ENCODE assay signal across 11 cellular contexts in genomic region chr12:50536831-50537537, GRCh38. TPM values are rescaled to one million over a fixed set of nuclear protein-coding genes. Genes with fewer than 3 reads are reported as not detected.
DNase-seq lines count a peak whose midpoint lies in the region; ATAC-seq, FAIRE-seq and TF ChIP-seq lines count a peak whose summit lies in the region.
"Had no signal": no experiment of that assay in that cellular context is flagged by ENCODE, and none has a peak within 500 bp of the region (broad histone marks: within the 10 kb centered on the region; RNA-seq: fewer than 3 reads in every experiment).

No MANE protein-coding gene starts in this region.

- TF ChIP-seq CTCF in 22Rv1 (IDR thresholded peaks at IDR 0.05) (no peak), fibroblast of lung (conservative IDR thresholded peaks at IDR 0.05 in 1 of 2, IDR thresholded peaks at IDR 0.05 in 1 of 2; ENCODE audit: low read depth in 1 of 2, low read length in 2 of 2) (no peak), SK-N-SH (IDR thresholded peaks at IDR 0.05) (no peak)

- ATAC-seq in T-helper 17 cell, result no peak
- ATAC-seq: stimulated activated naive B cell treated with anti-CD40 and anti-IgM and Interleukin-4, amounts not matched to agents 10 μg/mL and 1 μg/mL and 100 μg/mL, for 72 hours had no signal

- H3K27ac ChIP-seq in 22Rv1, result peak overlapping the region; percentile 25
- H3K27ac ChIP-seq in GM23248, result peak overlapping the region; percentile 59; the same call in 1 of the 2 replicates
- no peak overlapping the region for H3K27ac ChIP-seq in fibroblast of lung (ENCODE audit: insufficient read depth, low read length)
- no peak overlapping the region for H3K27ac ChIP-seq in SJCRH30
- peak overlapping the region in 1 of 2 experiments; percentile 38; a peak in 1 of 4 replicates for H3K27ac ChIP-seq in SK-N-SH (ENCODE audit: low read depth in 2 of 2, low read length in 1 of 2)

- H2AFZ ChIP-seq in GM23248 (no peak overlapping the region), fibroblast of lung (ENCODE audit: low read length) (no peak overlapping the region), SK-N-SH (ENCODE audit: low read depth) (no peak overlapping the region)

- H3K27me3 ChIP-seq in GM23248 (replicated peaks; ENCODE audit: insufficient read depth) (no peaks in the 10 kb centered on the region), fibroblast of lung (ENCODE audit: control insufficient read depth, insufficient read depth, low read length) (no peaks in the 10 kb centered on the region), SJCRH30 (no peaks in the 10 kb centered on the region), SK-N-SH (ENCODE audit: insufficient read depth) (no peaks in the 10 kb centered on the region)

- H3K27ac Mint-ChIP-seq in T-helper 17 cell, result peak overlapping the region; percentile 53

- H4K20me1 ChIP-seq in GM23248 (ENCODE audit: insufficient read depth), result no peaks in the 10 kb centered on the region
- no peaks in the 10 kb centered on the region for H4K20me1 ChIP-seq in fibroblast of lung (ENCODE audit: control insufficient read depth, extremely low read depth, insufficient read depth, low read length)
- no peaks in the 10 kb centered on the region for H4K20me1 ChIP-seq in SK-N-SH (ENCODE audit: insufficient read depth)

- H3K36me3 ChIP-seq in GM23248 (ENCODE audit: low read depth) (no peaks in the 10 kb centered on the region), fibroblast of lung (ENCODE audit: control insufficient read depth, insufficient read depth, low read length) (no peaks in the 10 kb centered on the region), SJCRH30 (peaks cover 2% of the 10 kb centered on the region; the same call in 1 of the 2 replicates), SK-N-SH (replicated peaks in 1 of 2; ENCODE audit: control insufficient read depth in 1 of 2, insufficient read depth in 2 of 2, low read length in 1 of 2) (no peaks in the 10 kb centered on the region)

- H3K4me3 ChIP-seq in GM23248, result no peak overlapping the region
- no peak overlapping the region for H3K4me3 ChIP-seq in fibroblast of lung (replicated peaks in 1 of 4; ENCODE audit: control extremely low read depth in 1 of 4, insufficient read depth in 1 of 4, low read depth in 3 of 4, low read length in 4 of 4)
- no peak overlapping the region for H3K4me3 ChIP-seq in SJCRH30
- H3K4me3 ChIP-seq in SK-N-SH (ENCODE audit: low read depth in 2 of 2, low read length in 1 of 2), result no peak overlapping the region

- H3K36me3 Mint-ChIP-seq in T-helper 17 cell (ENCODE audit: low read depth), result peaks cover 7% of the 10 kb centered on the region

- H3K9ac ChIP-seq in GM23248, result no peak overlapping the region
- H3K9ac ChIP-seq in fibroblast of lung (ENCODE audit: insufficient read depth, low read length), result no peak overlapping the region
- H3K9ac ChIP-seq in SK-N-SH, result no peak overlapping the region

- peak overlapping the region; percentile 41 for H3K4me3 Mint-ChIP-seq in T-helper 17 cell
- H3K4me3 Mint-ChIP-seq: CD4-positive, alpha-beta T cell had no signal

- no peaks in the 10 kb centered on the region for H3K9me2 ChIP-seq in GM23248 (ENCODE audit: insufficient read depth)
- H3K9me2 ChIP-seq in SK-N-SH, result no peaks in the 10 kb centered on the region

- H3K4me1 Mint-ChIP-seq in T-helper 17 cell, result peaks cover 14% of the 10 kb centered on the region

- in situ Hi-C loops in GM23248 (cut with MboI), result no loop called here

- H3F3A ChIP-seq in GM23248 (ENCODE audit: insufficient read depth) (peaks cover 45% of the 10 kb centered on the region), SK-N-SH (replicated peaks; ENCODE audit: insufficient read depth) (peaks cover 39% of the 10 kb centered on the region)

- H3K79me2 ChIP-seq in GM23248 (ENCODE audit: insufficient read depth), result peaks cover 63% of the 10 kb centered on the region
- peaks cover 4% of the 10 kb centered on the region for H3K79me2 ChIP-seq in fibroblast of lung (ENCODE audit: control insufficient read depth, insufficient read depth, low read length)
- H3K79me2 ChIP-seq in SK-N-SH (ENCODE audit: insufficient read depth), result peaks cover 64% of the 10 kb centered on the region

- H3K4me1 ChIP-seq in GM23248 (ENCODE audit: insufficient read depth), result peaks cover 45% of the 10 kb centered on the region
- H3K4me1 ChIP-seq in fibroblast of lung (ENCODE audit: control insufficient read depth, extremely low read depth, insufficient read depth, low read length), result peaks cover 11% of the 10 kb centered on the region
- H3K4me1 ChIP-seq in SJCRH30, result peaks cover 8% of the 10 kb centered on the region
- H3K4me1 ChIP-seq in SK-N-SH (ENCODE audit: control insufficient read depth in 1 of 2, insufficient read depth in 2 of 2, low read depth in 1 of 2, low read length in 1 of 2), result peaks cover 0 to 28% of the 10 kb centered on the region in 2 experiments; a peak in 1 of 4 replicates

- 80 to 81% methylated on average over 4 of the region's 4 CpGs for WGBS in GM23248 (ENCODE audit: low coverage in 1 of 2, low lambda C conversion rate in 2 of 2, missing lambda C conversion rate in 2 of 2), 2 experiments
- 90% methylated on average over 4 of the region's 4 CpGs for WGBS in SK-N-SH (ENCODE audit: low lambda C conversion rate)

- CTCF ChIA-PET in SK-N-SH (lab: Yijun Ruan, JAX), result no interaction called here

- FAIRE-seq in RCC 7860 (lab: Jason Lieb, UNC), result no peak

- H3K9me3 ChIP-seq in GM23248 (ENCODE audit: low read depth) (no peaks in the 10 kb centered on the region), T-helper 17 cell (ENCODE audit: control insufficient read depth, low read length, poor library complexity, severe bottlenecking) (no peaks in the 10 kb centered on the region), fibroblast of lung (ENCODE audit: control insufficient read depth, insufficient read depth, low read depth, low read length) (no peaks in the 10 kb centered on the region), SJCRH30 (replicated peaks) (no peaks in the 10 kb centered on the region), SK-N-SH (no peaks in the 10 kb centered on the region)

- peak overlapping the region; percentile 71 for H3K4me2 ChIP-seq in GM23248 (ENCODE audit: unreplicated experiment)
- H3K4me2 ChIP-seq in fibroblast of lung (ENCODE audit: extremely low read depth, insufficient read depth, low read length), result peak overlapping the region; percentile 21
- no peak overlapping the region; the same call in 1 of the 2 replicates for H3K4me2 ChIP-seq in SK-N-SH

- H3K27me3 Mint-ChIP-seq in T-helper 17 cell, result no peaks in the 10 kb centered on the region
- H3K27me3 Mint-ChIP-seq: CD4-positive, alpha-beta T cell; stimulated activated naive B cell treated with anti-CD40 and anti-IgM and Interleukin-4, amounts not matched to agents 10 μg/mL and 1 μg/mL and 100 μg/mL, for 72 hours had no signal

- TF ChIP-seq EP300 in SK-N-SH (IDR thresholded peaks at IDR 0.05; ENCODE audit: borderline replicate concordance in 1 of 2, low read depth in 1 of 2, low read length in 1 of 2), result no peak

- TF ChIP-seq RAD21 in SK-N-SH (IDR thresholded peaks at IDR 0.05; ENCODE audit: low read length), result no peak

- POLR2A ChIA-PET in SK-N-SH (lab: Yijun Ruan, JAX), result no interaction called here

- DNase-seq in GM23248 (no peak), T-helper 17 cell (no peak), fibroblast of lung (ENCODE audit: low read depth in 2 of 2) (no peak), SJCRH30 (no peak), RCC 7860 (ENCODE audit: low spot score) (no peak), activated gamma-delta T cell treated with Interleukin-2 at 50 U/mL for 16 hours (no peak), SK-N-SH (no peak)
- DNase-seq: CD4-positive, alpha-beta T cell; SIG-M5; stimulated activated naive B cell treated with anti-CD40 and anti-IgM and Interleukin-4, amounts not matched to agents 10 μg/mL and 1 μg/mL and 100 μg/mL, for 72 hours had no signal

TF ChIP-seq in SK-N-SH, 30 proteins besides CTCF, POLR2A, EP300 and RAD21:
- TF ChIP-seq EZH2phosphoT487 (IDR thresholded peaks at IDR 0.05; ENCODE audit: borderline replicate concordance, low read depth) (no peak), POLR2AphosphoS5 (IDR thresholded peaks at IDR 0.05; ENCODE audit: low read depth, low read length) (no peak), GATA2 (CRISPR knock-in tag; IDR thresholded peaks at IDR 0.05) (no peak), NRF1 (IDR thresholded peaks at IDR 0.05; ENCODE audit: low read depth, low read length) (no peak), USF2 (IDR thresholded peaks at IDR 0.05; ENCODE audit: borderline replicate concordance, low read depth, low read length) (no peak)
TF ChIP-seq in SK-N-SH: peak in this region for 0.

RNA-seq across cellular contexts. Expression of gene DIP2B, which starts 32.2 kb away (rescaled TPM):
- 17.9 and 19.5 TPM in 2 replicates for total RNA-seq in GM23248 (2014; rRNA removed; shearing (Covaris generic))
- 5.4 and 5.6 TPM in 2 replicates for polyA plus RNA-seq in GM23248 (2016; fragmentation: Nextera tagmentation; extraction: Ambion mirVana)
- 10 to 100 TPM; 22.8 to 31.0 TPM for total RNA-seq in T-helper 17 cell
- total RNA-seq in fibroblast of lung, result 19.5 and 21.0 TPM in 2 replicates
- polyA plus RNA-seq in fibroblast of lung, result 12.6 and 15.0 TPM in 2 replicates
- polyA plus RNA-seq in fibroblast of lung (2012), result 7.5 and 9.3 TPM in 2 replicates
- 32.5 and 68.7 TPM in 2 replicates for polyA minus RNA-seq in fibroblast of lung (ENCODE audit: low replicate concordance)
- total RNA-seq in SJCRH30 (2014; rRNA removed; shearing (Covaris generic)), result 36.9 and 37.1 TPM in 2 replicates
- polyA plus RNA-seq in SK-N-SH (2012; rRNA removed), result 6.6 and 8.6 TPM in 2 replicates
- polyA plus RNA-seq in SK-N-SH (2012; cell fraction: cytosol; rRNA removed), result 6.8 and 7.6 TPM in 2 replicates
- polyA plus RNA-seq in SK-N-SH (2012; cell fraction: nucleus; rRNA removed), result 6.5 and 11.6 TPM in 2 replicates

Comparison
In these comparisons a context has a peak if more than half of its experiments do, and no peak if none do; other contexts are left out.
1. H3K27ac ChIP-seq: peak in 22Rv1 (single experiment) and GM23248 (single experiment); none in fibroblast of lung (single experiment) and SJCRH30 (single experiment).